In genomic region chr22:42699281-42699681, GRCh38 we compare ENCODE assay signal across 14 cellular contexts. TPM values are rescaled to one million over a fixed set of nuclear protein-coding genes. Genes with fewer than 3 reads are reported as not detected.
DNase-seq lines count a peak whose midpoint lies in the region; ATAC-seq and TF ChIP-seq lines count a peak whose summit lies in the region.
"Had no signal": no experiment of that assay in that cellular context is flagged by ENCODE, and none has a peak within 500 bp of the region (broad histone marks: within the 10 kb centered on the region; RNA-seq: fewer than 3 reads in every experiment).

No MANE protein-coding gene starts in this region.

- no peak for TF ChIP-seq POLR2A in Peyer's patch (IDR thresholded peaks at IDR 0.05)

- TF ChIP-seq CTCF in brain microvascular endothelial cell (IDR thresholded peaks at IDR 0.05; ENCODE audit: low read depth, low read length, missing control alignments): no peak
- no peak for TF ChIP-seq CTCF in right atrium auricular region (IDR thresholded peaks at IDR 0.05)
- TF ChIP-seq CTCF in Peyer's patch (IDR thresholded peaks at IDR 0.05): no peak

- H3K36me3 ChIP-seq in brain microvascular endothelial cell (replicated peaks) (no peaks in the 10 kb centered on the region), right atrium auricular region (peaks cover 10% of the 10 kb centered on the region), Peyer's patch (no peaks in the 10 kb centered on the region)

- ATAC-seq in sciatic nerve (peak; percentile 21), HG02981 (IDR thresholded peaks at IDR 0.05; ENCODE audit: unreplicated experiment) (no peak)
- no peak for ATAC-seq in stimulated activated effector memory CD8-positive, alpha-beta T cell treated with anti-CD3 and anti-CD28 coated beads, Interleukin-12 subunit alpha, Interleukin-12 subunit beta, amount 100 ng/mL, for 72 hours
- ATAC-seq: activated CD4-positive, CD25-positive, alpha-beta regulatory T cell treated with anti-CD3 and anti-CD28 coated beads, Interleukin-2, amount 50 U/mL, for 24 hours; CD8-positive, alpha-beta T cell; effector memory CD8-positive, alpha-beta T cell had no signal

- no peak overlapping the region for H3K27ac ChIP-seq in brain microvascular endothelial cell
- H3K27ac ChIP-seq in right atrium auricular region: peak overlapping the region; percentile 89 to 98
- H3K27ac ChIP-seq in Peyer's patch: peak overlapping the region in 2 of 4 donors; percentile 35 to 76

- H3K9me3 Mint-ChIP-seq in stimulated activated effector memory CD8-positive, alpha-beta T cell treated with anti-CD3 and anti-CD28 coated beads, Interleukin-12 subunit alpha, Interleukin-12 subunit beta, amount 100 ng/mL, for 72 hours: no peaks in the 10 kb centered on the region
- H3K9me3 Mint-ChIP-seq: CD8-positive, alpha-beta T cell; effector memory CD8-positive, alpha-beta T cell had no signal

- H3K27ac Mint-ChIP-seq in stimulated activated effector memory CD8-positive, alpha-beta T cell treated with anti-CD3 and anti-CD28 coated beads, Interleukin-12 subunit alpha, Interleukin-12 subunit beta, amount 100 ng/mL, for 72 hours: no peak overlapping the region
- H3K27ac Mint-ChIP-seq: CD8-positive, alpha-beta T cell had no signal

- in situ Hi-C loops in brain microvascular endothelial cell (cut with HindIII; ENCODE audit: low pct_ligation_motif_present, low sequenced_read_pairs): no loop called here

- DNase-seq in brain microvascular endothelial cell (peak; percentile 30), right atrium auricular region (ENCODE audit: low spot score) (no peak), sciatic nerve (ENCODE audit: low spot score) (no peak), NCI-H1092 treated with DMSO at 0.1 percent for 48 hours (lab: John Stamatoyannopoulos, UW) (no peak), Peyer's patch (no peak)
- no peak for DNase-seq in stimulated activated effector memory CD8-positive, alpha-beta T cell treated with anti-CD3 and anti-CD28 coated beads, Interleukin-12 subunit alpha, Interleukin-12 subunit beta, amount 100 ng/mL, for 72 hours (ENCODE audit: low spot score in 2 of 2)
- DNase-seq: CD8-positive, alpha-beta T cell; effector memory CD8-positive, alpha-beta T cell; GOT3; NCI-H2171; stimulated activated CD4-positive, alpha-beta T cell treated with anti-CD3 and anti-CD28 coated beads, Interleukin-2, amount 100 ng/mL, for 24 hours had no signal

- no peak overlapping the region for H3K4me3 Mint-ChIP-seq in stimulated activated effector memory CD8-positive, alpha-beta T cell treated with anti-CD3 and anti-CD28 coated beads, Interleukin-12 subunit alpha, Interleukin-12 subunit beta, amount 100 ng/mL, for 72 hours
- H3K4me3 Mint-ChIP-seq: CD8-positive, alpha-beta T cell; effector memory CD8-positive, alpha-beta T cell had no signal

- H3K4me3 ChIP-seq in brain microvascular endothelial cell (ENCODE audit: low read depth, low read length) (no peak overlapping the region), right atrium auricular region (no peak overlapping the region), Peyer's patch (no peak overlapping the region)

- intact Hi-C loops in sciatic nerve (cut with DNase I): no loop called here

- no peaks in the 10 kb centered on the region for H3K27me3 ChIP-seq in brain microvascular endothelial cell (replicated peaks)
- H3K27me3 ChIP-seq in right atrium auricular region: no peaks in the 10 kb centered on the region
- H3K27me3 ChIP-seq in Peyer's patch: no peaks in the 10 kb centered on the region

- no peaks in the 10 kb centered on the region for H3K4me1 Mint-ChIP-seq in stimulated activated effector memory CD8-positive, alpha-beta T cell treated with anti-CD3 and anti-CD28 coated beads, Interleukin-12 subunit alpha, Interleukin-12 subunit beta, amount 100 ng/mL, for 72 hours

- H3K4me1 ChIP-seq in right atrium auricular region (peaks cover 0 to 85% of the 10 kb centered on the region in 2 donors), Peyer's patch (peaks cover 0 to 13% (median 0%) of the 10 kb centered on the region in 4 donors)

- H3K9me3 ChIP-seq in right atrium auricular region (no peaks in the 10 kb centered on the region), Peyer's patch (no peaks in the 10 kb centered on the region)

- H3K36me3 Mint-ChIP-seq in stimulated activated effector memory CD8-positive, alpha-beta T cell treated with anti-CD3 and anti-CD28 coated beads, Interleukin-12 subunit alpha, Interleukin-12 subunit beta, amount 100 ng/mL, for 72 hours: no peaks in the 10 kb centered on the region
- H3K36me3 Mint-ChIP-seq: CD8-positive, alpha-beta T cell had no signal

RNA-seq across cellular contexts. Expression of gene A4GALT, which starts 21.4 kb away (rescaled TPM):
- total RNA-seq in right atrium auricular region (10 to 100 TPM; 40.8 to 78.6 TPM), sciatic nerve (106 TPM), Peyer's patch (10 to 100 TPM in 2 of 4 donors, 1 to 10 TPM in 2; 6.2 to 17.3 (median 9.1) TPM)
- total RNA-seq: CD8-positive, alpha-beta T cell had no signal

RNA-seq across cellular contexts. Expression of gene CYB5R3, which starts 50.1 kb away (rescaled TPM):
- total RNA-seq in right atrium auricular region: 100 to 1,000 TPM; 265 to 288 TPM
- 241 TPM for total RNA-seq in sciatic nerve
- 100 to 1,000 TPM in 2 of 4 donors, 10 to 100 TPM in 2; 59.4 to 147 (median 117) TPM for total RNA-seq in Peyer's patch

RNA-seq across cellular contexts. Expression of gene ATP5MGL, which starts 58.9 kb away (rescaled TPM):
- not detected for total RNA-seq in right atrium auricular region
- 0.45 TPM for total RNA-seq in sciatic nerve
- not detected for total RNA-seq in Peyer's patch
- total RNA-seq: omental fat pad had no signal
